8 cellular contexts compared by ENCODE assay signal in genomic region chr22:19853879-19854777, GRCh38. TPM values are rescaled to one million over a fixed set of nuclear protein-coding genes. Genes with fewer than 3 reads are reported as not detected.
DNase-seq lines count a peak whose midpoint lies in the region; ATAC-seq and TF ChIP-seq lines count a peak whose summit lies in the region.

No MANE protein-coding gene starts in this region.

- H4K20me1 ChIP-seq in fibroblast of lung (ENCODE audit: control insufficient read depth, extremely low read depth, insufficient read depth, low read length) = no peaks in the 10 kb centered on the region

- H3K36me3 Mint-ChIP-seq in HFFc6 (ENCODE audit: low read depth) (peaks cover 26% of the 10 kb centered on the region), nephron (ENCODE audit: low read depth) (peaks cover 25% of the 10 kb centered on the region)
- H3K36me3 Mint-ChIP-seq in T-helper 1 cell treated with Interleukin-12 subunit alpha and Interleukin-12 subunit beta and Interleukin-4 antibody, amounts not matched to agents 30 μg/mL and 1 μg/mL, for 36 hours (ENCODE audit: low read depth) = peaks cover 12% of the 10 kb centered on the region

- H2AFZ ChIP-seq in fibroblast of lung (ENCODE audit: low read length) = peak overlapping the region; percentile 70

- H3K9me3 Mint-ChIP-seq in HFFc6 (no peaks in the 10 kb centered on the region), nephron (no peaks in the 10 kb centered on the region)
- H3K9me3 Mint-ChIP-seq in T-helper 1 cell treated with Interleukin-12 subunit alpha and Interleukin-12 subunit beta and Interleukin-4 antibody, amounts not matched to agents 30 μg/mL and 1 μg/mL, for 36 hours = no peaks in the 10 kb centered on the region

- no peak for ATAC-seq in HG02798 (IDR thresholded peaks at IDR 0.05; ENCODE audit: poor library complexity, unreplicated experiment)

- H3K27me3 Mint-ChIP-seq in HFFc6 (ENCODE audit: insufficient read depth) (no peaks in the 10 kb centered on the region; the same call in none of the 2 replicates), nephron (ENCODE audit: low read depth) (no peaks in the 10 kb centered on the region)
- H3K27me3 Mint-ChIP-seq in T-helper 1 cell treated with Interleukin-12 subunit alpha and Interleukin-12 subunit beta and Interleukin-4 antibody, amounts not matched to agents 30 μg/mL and 1 μg/mL, for 36 hours (ENCODE audit: low read depth) = no peaks in the 10 kb centered on the region

- peak overlapping the region; percentile 99 for H3K4me2 ChIP-seq in fibroblast of lung (ENCODE audit: extremely low read depth, insufficient read depth, low read length)

- peak overlapping the region; percentile 83 to 95 (median 94) for H3K4me3 ChIP-seq in fibroblast of lung (replicated peaks in 1 of 4; ENCODE audit: control extremely low read depth in 1 of 4, insufficient read depth in 1 of 4, low read depth in 3 of 4, low read length in 4 of 4)

- H3K27me3 ChIP-seq in fibroblast of lung (ENCODE audit: control insufficient read depth, insufficient read depth, low read length) = no peaks in the 10 kb centered on the region

- peaks cover 47% of the 10 kb centered on the region for H3K79me2 ChIP-seq in fibroblast of lung (ENCODE audit: control insufficient read depth, insufficient read depth, low read length)

- peak overlapping the region; percentile 98 for H3K9ac ChIP-seq in ES-I3 (ENCODE audit: low read depth, low read length)
- peak overlapping the region; percentile 89 for H3K9ac ChIP-seq in fibroblast of lung (ENCODE audit: insufficient read depth, low read length)

- peaks cover 9% of the 10 kb centered on the region; the same call in 1 of the 2 replicates for H3K36me3 ChIP-seq in ES-I3 (ENCODE audit: insufficient read depth, low read length)
- peaks cover 12% of the 10 kb centered on the region for H3K36me3 ChIP-seq in fibroblast of lung (ENCODE audit: control insufficient read depth, insufficient read depth, low read length)

- H3K4me1 Mint-ChIP-seq in HFFc6 (ENCODE audit: low read depth) (peaks cover 48% of the 10 kb centered on the region), nephron (peaks cover 43% of the 10 kb centered on the region)
- peaks cover 25% of the 10 kb centered on the region for H3K4me1 Mint-ChIP-seq in T-helper 1 cell treated with Interleukin-12 subunit alpha and Interleukin-12 subunit beta and Interleukin-4 antibody, amounts not matched to agents 30 μg/mL and 1 μg/mL, for 36 hours (ENCODE audit: low read depth)

- no peak for TF ChIP-seq CTCF in HFFc6 (IDR thresholded peaks at IDR 0.05)
- TF ChIP-seq CTCF in fibroblast of lung (conservative IDR thresholded peaks at IDR 0.05 in 1 of 2, IDR thresholded peaks at IDR 0.05 in 1 of 2; ENCODE audit: low read depth in 1 of 2, low read length in 2 of 2) = no peak
- no peak for TF ChIP-seq CTCF in nephron (IDR thresholded peaks at IDR 0.05; ENCODE audit: unreplicated experiment in 3 of 3)

- H3K4me3 Mint-ChIP-seq in HFFc6 (peak overlapping the region; percentile 97), nephron (peak overlapping the region; percentile 94 to 98 (median 98))
- H3K4me3 Mint-ChIP-seq in T-helper 1 cell treated with Interleukin-12 subunit alpha and Interleukin-12 subunit beta and Interleukin-4 antibody, amounts not matched to agents 30 μg/mL and 1 μg/mL, for 36 hours = peak overlapping the region; percentile 95

- H3K27ac Mint-ChIP-seq in HFFc6 (peak overlapping the region; percentile 90), nephron (peak overlapping the region; percentile 92 to 95 (median 93))
- peak overlapping the region; percentile 90 for H3K27ac Mint-ChIP-seq in T-helper 1 cell treated with Interleukin-12 subunit alpha and Interleukin-12 subunit beta and Interleukin-4 antibody, amounts not matched to agents 30 μg/mL and 1 μg/mL, for 36 hours

- 0 out of 2 replicates have a peak, but pooled peaks cover 4% of the 10 kb centered on the region for H3K4me1 ChIP-seq in ES-I3 (ENCODE audit: insufficient read depth, low read length)
- H3K4me1 ChIP-seq in fibroblast of lung (ENCODE audit: control insufficient read depth, extremely low read depth, insufficient read depth, low read length) = peaks cover 6% of the 10 kb centered on the region

- DNase-seq in HFFc6 (no peak), fibroblast of lung (ENCODE audit: low read depth in 2 of 2) (peak in 1 of 2 donors; percentile 18), UCSD-AML1 (lab: John Stamatoyannopoulos, UW; ENCODE audit: unreplicated experiment) (no peak)
- DNase-seq in effector CD4-positive, alpha-beta T cell = no peak

- peak overlapping the region; percentile 93 for H3K27ac ChIP-seq in fibroblast of lung (ENCODE audit: insufficient read depth, low read length)

- H3K9me3 ChIP-seq in ES-I3 (ENCODE audit: control insufficient read depth, insufficient read depth, low read length) = no peaks in the 10 kb centered on the region
- H3K9me3 ChIP-seq in fibroblast of lung (ENCODE audit: control insufficient read depth, insufficient read depth, low read depth, low read length) = no peaks in the 10 kb centered on the region

RNA-seq across cellular contexts. Expression of gene GNB1L, which starts 0.5 kb away (rescaled TPM):
- total RNA-seq in HFFc6 (2021; fragmentation: NEBNext Ultra II Directional; extraction: Animal tissue kit (Norgen Biotek cat#: 25700)) = 1 to 10 TPM; 6.6 to 9.6 (median 7.6) TPM
- total RNA-seq in fibroblast of lung = 6.4 and 7.8 TPM in 2 replicates
- polyA plus RNA-seq in fibroblast of lung = 1.4 and 2.1 TPM in 2 replicates
- 4.0 and 6.5 TPM in 2 replicates for polyA plus RNA-seq in fibroblast of lung (2012)
- polyA minus RNA-seq in fibroblast of lung (ENCODE audit: low replicate concordance) = 0.71 and 1.3 TPM in 2 replicates

RNA-seq across cellular contexts. Expression of gene RTL10, which starts 0.5 kb away (rescaled TPM):
- total RNA-seq in HFFc6 (2021; fragmentation: NEBNext Ultra II Directional; extraction: Animal tissue kit (Norgen Biotek cat#: 25700)) = 10 to 100 TPM; 17.4 to 22.7 (median 19.2) TPM
- 7.3 and 7.7 TPM in 2 replicates for total RNA-seq in fibroblast of lung
- 5.6 and 6.5 TPM in 2 replicates for polyA plus RNA-seq in fibroblast of lung
- polyA plus RNA-seq in fibroblast of lung (2012) = 7.5 and 8.7 TPM in 2 replicates
- 22.6 and 34.5 TPM in 2 replicates for polyA minus RNA-seq in fibroblast of lung (ENCODE audit: low replicate concordance)
